In genomic region chr11:69962152-69962551, GRCh38 we compare ENCODE assay signal across 18 cellular contexts.
A peak's percentile ranks its signal among the peaks of the same experiment; 100 is the strongest.
DNase-seq lines count a peak whose midpoint lies in the region; ATAC-seq and TF ChIP-seq lines count a peak whose summit lies in the region.
"Had no signal": no experiment of that assay in that cellular context is flagged by ENCODE, and none has a peak within 500 bp of the region (broad histone marks: within the 10 kb centered on the region; RNA-seq: fewer than 3 reads in every experiment).

No MANE protein-coding gene starts in this region.

- no peaks in the 10 kb centered on the region for H3K27me3 ChIP-seq in hepatocyte

- ATAC-seq in natural killer cell treated with Interleukin-12 subunit alpha and Interleukin-12 subunit beta and Interleukin-15 and Interleukin-18, amount 100 ng/mL, for 72 hours: no peak
- ATAC-seq in natural killer cell: no peak
- ATAC-seq in GM18870 (IDR thresholded peaks at IDR 0.05; ENCODE audit: unreplicated experiment): no peak
- ATAC-seq: GM12878 had no signal

- no peaks in the 10 kb centered on the region for H3K9me3 Mint-ChIP-seq in natural killer cell treated with Interleukin-12 subunit alpha and Interleukin-12 subunit beta and Interleukin-15 and Interleukin-18, amount 100 ng/mL, for 72 hours
- no peaks in the 10 kb centered on the region for H3K9me3 Mint-ChIP-seq in natural killer cell
- H3K9me3 Mint-ChIP-seq: activated naive CD4-positive, alpha-beta T cell treated with anti-CD3 and anti-CD28 coated beads, Interleukin-2, amount 10 ng/mL, durations not matched to agents 7 days and 5 days; central memory CD8-positive, alpha-beta T cell had no signal

- no peaks in the 10 kb centered on the region for H4K20me1 ChIP-seq in hepatocyte (ENCODE audit: insufficient read depth, poor library complexity, severe bottlenecking)

- H3K4me3 ChIP-seq in hepatocyte: no peak overlapping the region
- H3K4me3 ChIP-seq: esophagus squamous epithelium, GM12878, tibial nerve had no signal

- no peaks in the 10 kb centered on the region for H3K36me3 Mint-ChIP-seq in natural killer cell treated with Interleukin-12 subunit alpha and Interleukin-12 subunit beta and Interleukin-15 and Interleukin-18, amount 100 ng/mL, for 72 hours
- no peaks in the 10 kb centered on the region for H3K36me3 Mint-ChIP-seq in natural killer cell
- H3K36me3 Mint-ChIP-seq: activated naive CD4-positive, alpha-beta T cell treated with anti-CD3 and anti-CD28 coated beads, Interleukin-2, amount 10 ng/mL, durations not matched to agents 7 days and 5 days had no signal

- H3K4me1 ChIP-seq in hepatocyte (ENCODE audit: insufficient read depth): peaks cover 21% of the 10 kb centered on the region
- H3K4me1 ChIP-seq: tibial nerve had no signal

- H3K27me3 Mint-ChIP-seq in natural killer cell treated with Interleukin-12 subunit alpha and Interleukin-12 subunit beta and Interleukin-15 and Interleukin-18, amount 100 ng/mL, for 72 hours: peaks cover 3 to 9% of the 10 kb centered on the region in 2 donors
- H3K27me3 Mint-ChIP-seq in natural killer cell (ENCODE audit: low read depth in 2 of 2): peaks cover 3 to 7% of the 10 kb centered on the region in 2 donors

- no peak overlapping the region for H2AFZ ChIP-seq in hepatocyte

- H3K9me2 ChIP-seq in hepatocyte (replicated peaks; ENCODE audit: insufficient read depth): no peaks in the 10 kb centered on the region

- TF ChIP-seq CTCF in natural killer cell (IDR thresholded peaks at IDR 0.05): no peak
- TF ChIP-seq CTCF in hepatocyte (IDR thresholded peaks at IDR 0.05; ENCODE audit: poor library complexity): no peak

- no peaks in the 10 kb centered on the region for H3K79me2 ChIP-seq in hepatocyte

- H3K4me1 Mint-ChIP-seq in natural killer cell treated with Interleukin-12 subunit alpha and Interleukin-12 subunit beta and Interleukin-15 and Interleukin-18, amount 100 ng/mL, for 72 hours (ENCODE audit: low read depth in 2 of 2): no peaks in the 10 kb centered on the region
- H3K4me1 Mint-ChIP-seq in natural killer cell: no peaks in the 10 kb centered on the region
- H3K4me1 Mint-ChIP-seq: activated naive CD4-positive, alpha-beta T cell treated with anti-CD3 and anti-CD28 coated beads, Interleukin-2, amount 10 ng/mL, durations not matched to agents 7 days and 5 days; central memory CD8-positive, alpha-beta T cell had no signal

- peak; percentile 15 for DNase-seq in natural killer cell treated with Interleukin-12 subunit alpha and Interleukin-12 subunit beta and Interleukin-15 and Interleukin-18, amount 100 ng/mL, for 72 hours (ENCODE audit: low spot score)
- no peak for DNase-seq in natural killer cell
- peak; percentile 86 for DNase-seq in SW480 (ENCODE audit: low spot score)
- DNase-seq in hepatocyte (ENCODE audit: low spot score): no peak
- no peak for DNase-seq in GF-D8 (lab: John Stamatoyannopoulos, UW)
- no peak for DNase-seq in activated CD4-positive, alpha-beta T cell treated with anti-CD3 and anti-CD28 coated beads, Interleukin-2, amount 50 U/mL, for 4 hours
- no peak for DNase-seq in NCI-H446 treated with DMSO at 0.1 percent for 48 hours (lab: John Stamatoyannopoulos, UW)
- DNase-seq: activated naive CD4-positive, alpha-beta T cell treated with anti-CD3 and anti-CD28 coated beads, Interleukin-2, amount 10 ng/mL, durations not matched to agents 7 days and 5 days; DMS153; esophagus squamous epithelium; NCI-H1092; NCI-H446; RPMI8226; T1000 had no signal

- H3K27ac ChIP-seq in hepatocyte: peak overlapping the region; percentile 84
- H3K27ac ChIP-seq: esophagus squamous epithelium, tibial nerve had no signal

- intact Hi-C loops in natural killer cell (cut with micrococcal nuclease): no loop called here

- H3K27ac Mint-ChIP-seq in natural killer cell treated with Interleukin-12 subunit alpha and Interleukin-12 subunit beta and Interleukin-15 and Interleukin-18, amount 100 ng/mL, for 72 hours: no peak overlapping the region
- no peak overlapping the region for H3K27ac Mint-ChIP-seq in natural killer cell
- H3K27ac Mint-ChIP-seq: activated naive CD4-positive, alpha-beta T cell treated with anti-CD3 and anti-CD28 coated beads, Interleukin-2, amount 10 ng/mL, durations not matched to agents 7 days and 5 days had no signal

- no peaks in the 10 kb centered on the region for H3K9me3 ChIP-seq in hepatocyte (ENCODE audit: low read depth)

- no peak overlapping the region for H3K4me3 Mint-ChIP-seq in natural killer cell treated with Interleukin-12 subunit alpha and Interleukin-12 subunit beta and Interleukin-15 and Interleukin-18, amount 100 ng/mL, for 72 hours
- H3K4me3 Mint-ChIP-seq in natural killer cell: no peak overlapping the region
- H3K4me3 Mint-ChIP-seq: activated naive CD4-positive, alpha-beta T cell treated with anti-CD3 and anti-CD28 coated beads, Interleukin-2, amount 10 ng/mL, durations not matched to agents 7 days and 5 days; central memory CD8-positive, alpha-beta T cell had no signal

- WGBS in hepatocyte (ENCODE audit: low lambda C conversion rate, missing lambda C conversion rate): 90% methylated on average over 9 of the region's 9 CpGs

- H3K36me3 ChIP-seq in hepatocyte (replicated peaks; ENCODE audit: insufficient read depth, low read depth): no peaks in the 10 kb centered on the region
- H3K36me3 ChIP-seq: esophagus squamous epithelium, tibial nerve had no signal

- H3K4me2 ChIP-seq in hepatocyte: no peak overlapping the region

Comparison
In these comparisons a context has a peak if more than half of its experiments do, and no peak if none do; other contexts are left out.
1. DNase-seq: peak in natural killer cell treated with Interleukin-12 subunit alpha and Interleukin-12 subunit beta and Interleukin-15 and Interleukin-18, amount 100 ng/mL, for 72 hours (single experiment) and SW480 (single experiment); none in natural killer cell (single experiment), hepatocyte (single experiment), GF-D8 (single experiment), activated CD4-positive, alpha-beta T cell treated with anti-CD3 and anti-CD28 coated beads, Interleukin-2, amount 50 U/mL, for 4 hours (0 of 2) and NCI-H446 treated with DMSO at 0.1 percent for 48 hours (single experiment).